In genomic region chr14:91245029-91245428, GRCh38 we compare ENCODE assay signal across 9 cellular contexts. TPM values are rescaled to one million over a fixed set of nuclear protein-coding genes. Genes with fewer than 3 reads are reported as not detected.
DNase-seq lines count a peak whose midpoint lies in the region; TF ChIP-seq lines count a peak whose summit lies in the region.
"Had no signal": no experiment of that assay in that cellular context is flagged by ENCODE, and none has a peak within 500 bp of the region (broad histone marks: within the 10 kb centered on the region; RNA-seq: fewer than 3 reads in every experiment).

No MANE protein-coding gene starts in this region.

- peaks cover 0 to 31% (median 5%) of the 10 kb centered on the region in 4 donors for H3K4me1 ChIP-seq in tibial nerve

- no peak for TF ChIP-seq POLR2A in tibial nerve (IDR thresholded peaks at IDR 0.05)

- POLR2A ChIA-PET in HEK293T (lab: Yijun Ruan, JAX): no interaction called here

- DNase-seq in activated T-cell treated with anti-CD3 and anti-CD28 coated beads for 24 hours (ENCODE audit: low read depth) (peak; percentile 57), epithelial cell of prostate (ENCODE audit: low read depth, low spot score) (no peak), tibial nerve (ENCODE audit: low spot score in 2 of 2) (no peak), amygdala (lab: John Stamatoyannopoulos, UW) (no peak), T1000 (lab: John Stamatoyannopoulos, UW) (no peak), HEK293T (ENCODE audit: extremely low spot score) (no peak)
- peak; percentile 79 for DNase-seq in stimulated activated CD8-positive, alpha-beta memory T cell treated with anti-CD3 and anti-CD28 coated beads, Interleukin-4, amount 100 ng/mL, for 48 hours

- CTCF ChIA-PET in HEK293T (lab: Yijun Ruan, JAX): no interaction called here

- H3K27ac ChIP-seq in KOPT-K1 (ENCODE audit: low read depth, low read length, poor library complexity, severe bottlenecking) (peak overlapping the region; percentile 88), epithelial cell of prostate (peak overlapping the region; percentile 74), tibial nerve (peak overlapping the region in 2 of 4 donors; percentile 11 to 52)
- H3K27ac ChIP-seq: SJCRH30 had no signal

- no peak for TF ChIP-seq CTCF in tibial nerve (IDR thresholded peaks at IDR 0.05)

- no peak for TF ChIP-seq EP300 in tibial nerve (IDR thresholded peaks at IDR 0.05)

- no peaks in the 10 kb centered on the region for H3K27me3 ChIP-seq in tibial nerve
- H3K27me3 ChIP-seq: SJCRH30 had no signal

- no peak overlapping the region for H3K4me3 ChIP-seq in tibial nerve
- H3K4me3 ChIP-seq: SJCRH30 had no signal

- WGBS in tibial nerve, 2 donors: 82 to 91% methylated on average over 9 of the region's 9 CpGs

- H3K36me3 ChIP-seq in KOPT-K1 (ENCODE audit: insufficient read depth, low read length) (no peaks in the 10 kb centered on the region), tibial nerve (no peaks in the 10 kb centered on the region)
- H3K36me3 ChIP-seq: SJCRH30 had no signal

- H3K9me3 ChIP-seq in KOPT-K1 (ENCODE audit: insufficient read depth, low read length, poor library complexity, severe bottlenecking) (no peaks in the 10 kb centered on the region), tibial nerve (peaks cover 0 to 18% (median 0%) of the 10 kb centered on the region in 4 donors)
- H3K9me3 ChIP-seq: SJCRH30 had no signal

TF ChIP-seq in HEK293T, 16 proteins besides CTCF, POLR2A, EP300 and RAD21:
- no peak for TF ChIP-seq LEF1 (IDR thresholded peaks at IDR 0.05; ENCODE audit: borderline replicate concordance)
- TF ChIP-seq BHLHE40 (IDR thresholded peaks at IDR 0.05; ENCODE audit: borderline replicate concordance): no peak
- no peak for TF ChIP-seq ELF4 (IDR thresholded peaks at IDR 0.05)
- TF ChIP-seq CTBP1 (IDR thresholded peaks at IDR 0.05; ENCODE audit: borderline replicate concordance): no peak
- no peak for TF ChIP-seq SP1 (IDR thresholded peaks at IDR 0.05)
- TF ChIP-seq ZNF384 (IDR thresholded peaks at IDR 0.05): no peak
- TF ChIP-seq PKNOX1 (IDR thresholded peaks at IDR 0.05): no peak
- TF ChIP-seq L3MBTL2 (conservative IDR thresholded peaks at IDR 0.05): no peak
- TF ChIP-seq NFRKB (IDR thresholded peaks at IDR 0.05): no peak
- TF ChIP-seq TARDBP (IDR thresholded peaks at IDR 0.05): no peak
- TF ChIP-seq SUZ12 (IDR thresholded peaks at IDR 0.05): no peak
- TF ChIP-seq HDGF (IDR thresholded peaks at IDR 0.05; ENCODE audit: borderline replicate concordance): no peak
TF ChIP-seq in HEK293T: peak in this region for 0.

RNA-seq across cellular contexts. Expression of gene GPR68, which starts 0.5 kb away (rescaled TPM):
- 1 to 10 TPM in 1 of 4 donors, under 1 TPM in 3; 0.21 to 4.1 (median 0.52) TPM for total RNA-seq in tibial nerve
- total RNA-seq: SJCRH30 had no signal

Comparison
In these comparisons a context has a peak if more than half of its experiments do, and no peak if none do; other contexts are left out.
1. DNase-seq: peak in activated T-cell treated with anti-CD3 and anti-CD28 coated beads for 24 hours (single experiment) and stimulated activated CD8-positive, alpha-beta memory T cell treated with anti-CD3 and anti-CD28 coated beads, Interleukin-4, amount 100 ng/mL, for 48 hours (single experiment); none in epithelial cell of prostate (single experiment), tibial nerve (0 of 2), amygdala (0 of 56), T1000 (single experiment) and HEK293T (single experiment).